ENCODE assay signal across 9 cellular contexts in genomic region chr10:100374137-100374655, GRCh38. TPM values are rescaled to one million over a fixed set of nuclear protein-coding genes. Genes with fewer than 3 reads are reported as not detected.
DNase-seq lines count a peak whose midpoint lies in the region; ATAC-seq, FAIRE-seq and TF ChIP-seq lines count a peak whose summit lies in the region.
"Had no signal": no experiment of that assay in that cellular context is flagged by ENCODE, and none has a peak within 500 bp of the region (broad histone marks: within the 10 kb centered on the region; RNA-seq: fewer than 3 reads in every experiment).

No MANE protein-coding gene starts in this region.

- no peak for TF ChIP-seq EP300 in sigmoid colon (IDR thresholded peaks at IDR 0.05)

- no peak overlapping the region for H3K4me3 Mint-ChIP-seq in activated CD8-positive, alpha-beta T cell treated with anti-CD3 and anti-CD28 coated beads for 36 hours

- TF ChIP-seq CTCF in GM06990 (IDR thresholded peaks at IDR 0.05; ENCODE audit: insufficient read depth, low read length, poor library complexity, severe bottlenecking) (no peak), Peyer's patch (IDR thresholded peaks at IDR 0.05) (no peak), sigmoid colon (IDR thresholded peaks at IDR 0.05) (no peak)
- TF ChIP-seq CTCF in activated CD8-positive, alpha-beta T cell treated with anti-CD3 and anti-CD28 coated beads for 36 hours (IDR thresholded peaks at IDR 0.05) = no peak

- no peaks in the 10 kb centered on the region for H3K36me3 ChIP-seq in GM06990 (ENCODE audit: control insufficient read depth, insufficient read depth, low read length)
- no peaks in the 10 kb centered on the region for H3K36me3 ChIP-seq in Peyer's patch
- no peaks in the 10 kb centered on the region for H3K36me3 ChIP-seq in sigmoid colon

- CTCF ChIA-PET in activated CD8-positive, alpha-beta T cell treated with anti-CD3 and anti-CD28 coated beads for 36 hours (lab: Charles Lee) = interaction anchor here (0.9 to 1.8 kb wide), 6 partner anchors 23 to 137 kb away, joined by 3 to 11 read pairs (median 3); partner anchors contain the start of gene SCD

- no peaks in the 10 kb centered on the region for H3K27me3 ChIP-seq in GM06990 (replicated peaks; ENCODE audit: control insufficient read depth, insufficient read depth, low read length)
- H3K27me3 ChIP-seq in Peyer's patch = no peaks in the 10 kb centered on the region
- H3K27me3 ChIP-seq in sigmoid colon = no peaks in the 10 kb centered on the region

- TF ChIP-seq POLR2A in Peyer's patch (IDR thresholded peaks at IDR 0.05) (peak in 1 of 2 donors; percentile 13), sigmoid colon (IDR thresholded peaks at IDR 0.05) (no peak), GM12892 (IDR thresholded peaks at IDR 0.05; ENCODE audit: low read depth, low read length) (no peak)

- H3K9me3 Mint-ChIP-seq in activated CD8-positive, alpha-beta T cell treated with anti-CD3 and anti-CD28 coated beads for 36 hours = no peaks in the 10 kb centered on the region

- H3K27ac ChIP-seq in Peyer's patch (peak overlapping the region; percentile 78 to 95 (median 89)), sigmoid colon (peak overlapping the region; percentile 90 to 99 (median 96))

- no peak overlapping the region for H3K27ac Mint-ChIP-seq in activated CD8-positive, alpha-beta T cell treated with anti-CD3 and anti-CD28 coated beads for 36 hours

- DNase-seq in GM06990 (ENCODE audit: extremely low read depth, insufficient read length) = no peak
- no peak for DNase-seq in Peyer's patch
- DNase-seq in foreskin melanocyte = peak; percentile 92
- DNase-seq in sigmoid colon = no peak
- no peak for DNase-seq in GM12892 (ENCODE audit: insufficient read length)
- DNase-seq in activated CD8-positive, alpha-beta T cell treated with anti-CD3 and anti-CD28 coated beads for 36 hours = no peak
- DNase-seq in NCI-H446 treated with DMSO at 0.1 percent for 48 hours (lab: John Stamatoyannopoulos, UW) = no peak

- peaks cover 11% of the 10 kb centered on the region for H3K36me3 Mint-ChIP-seq in activated CD8-positive, alpha-beta T cell treated with anti-CD3 and anti-CD28 coated beads for 36 hours (ENCODE audit: low read depth)

- peaks cover 0 to 48% (median 17%) of the 10 kb centered on the region in 4 donors for H3K4me1 ChIP-seq in Peyer's patch
- peaks cover 0 to 31% (median 28%) of the 10 kb centered on the region in 4 donors for H3K4me1 ChIP-seq in sigmoid colon

- H3K9me3 ChIP-seq in Peyer's patch (no peaks in the 10 kb centered on the region), sigmoid colon (no peaks in the 10 kb centered on the region)

- 4 to 16% methylated on average over 4 of the region's 4 CpGs for WGBS in sigmoid colon, 2 donors

- ATAC-seq in activated CD8-positive, alpha-beta T cell treated with anti-CD3 and anti-CD28 coated beads for 36 hours = no peak
- no peak for ATAC-seq in GM21528 (IDR thresholded peaks at IDR 0.05; ENCODE audit: low FRiP score, unreplicated experiment)

- intact Hi-C loops in sigmoid colon (cut with DNase I) = loop anchor here (5.0 kb wide), 2 partner anchors 37 to 87 kb away; partner anchors contain the start of gene BLOC1S2
- intact Hi-C loops in activated CD8-positive, alpha-beta T cell treated with anti-CD3 and anti-CD28 coated beads for 36 hours (cut with micrococcal nuclease) = no loop called here

- H3K4me3 ChIP-seq in GM06990 (replicated peaks; ENCODE audit: low read depth, low read length) (peak overlapping the region; percentile 59), Peyer's patch (peak overlapping the region; percentile 39 to 63 (median 56)), sigmoid colon (peak overlapping the region; percentile 41 to 80 (median 60))

- POLR2A ChIA-PET in activated CD8-positive, alpha-beta T cell treated with anti-CD3 and anti-CD28 coated beads for 36 hours (lab: Charles Lee) = interaction anchor here (0.6 to 4.1 kb wide), 16 partner anchors 9 to 670 kb away, joined by 3 to 32 read pairs (median 4); partner anchors contain the start of genes COX15, CUTC, HIF1AN and SCD

- FAIRE-seq in GM12892 (lab: Jason Lieb, UNC) = no peak

- H3K4me1 Mint-ChIP-seq in activated CD8-positive, alpha-beta T cell treated with anti-CD3 and anti-CD28 coated beads for 36 hours (ENCODE audit: low read depth) = peaks cover 39% of the 10 kb centered on the region

- H3K27me3 Mint-ChIP-seq in activated CD8-positive, alpha-beta T cell treated with anti-CD3 and anti-CD28 coated beads for 36 hours = no peaks in the 10 kb centered on the region

RNA-seq across cellular contexts. Expression of gene SCD, which starts 27.2 kb away (rescaled TPM):
- total RNA-seq in Peyer's patch (10 to 100 TPM in 3 of 4 donors, 1 to 10 TPM in 1; 7.8 to 69.9 (median 34.2) TPM), sigmoid colon (10 to 100 TPM in 3 of 4 donors, 1 to 10 TPM in 1; 4.8 to 28.5 (median 12.5) TPM)
- polyA plus RNA-seq in sigmoid colon = 100 to 1,000 TPM in 1 of 3 donors, 10 to 100 TPM in 1, 1 to 10 TPM in 1; 4.2 to 199 (median 15.7) TPM
- 76.8 TPM for polyA plus RNA-seq in GM12892 (2012; ENCODE audit: missing spikeins)
- 100 to 1,000 TPM; 271 TPM for total RNA-seq in activated CD8-positive, alpha-beta T cell treated with anti-CD3 and anti-CD28 coated beads for 36 hours

RNA-seq across cellular contexts. Expression of gene PKD2L1, which starts 44.2 kb away (rescaled TPM):
- total RNA-seq in Peyer's patch (not detected), sigmoid colon (not detected)
- 1 to 10 TPM in 1 of 3 donors, under 1 TPM in 2; 0.31 to 4.2 (median 0.60) TPM for polyA plus RNA-seq in sigmoid colon
- not detected for polyA plus RNA-seq in GM12892 (2012; ENCODE audit: missing spikeins)
- total RNA-seq in activated CD8-positive, alpha-beta T cell treated with anti-CD3 and anti-CD28 coated beads for 36 hours = not detected
- total RNA-seq: renal cortical epithelial cell had no signal
